ENCODE assay signal across 10 cellular contexts in the genomic region with DNA sequence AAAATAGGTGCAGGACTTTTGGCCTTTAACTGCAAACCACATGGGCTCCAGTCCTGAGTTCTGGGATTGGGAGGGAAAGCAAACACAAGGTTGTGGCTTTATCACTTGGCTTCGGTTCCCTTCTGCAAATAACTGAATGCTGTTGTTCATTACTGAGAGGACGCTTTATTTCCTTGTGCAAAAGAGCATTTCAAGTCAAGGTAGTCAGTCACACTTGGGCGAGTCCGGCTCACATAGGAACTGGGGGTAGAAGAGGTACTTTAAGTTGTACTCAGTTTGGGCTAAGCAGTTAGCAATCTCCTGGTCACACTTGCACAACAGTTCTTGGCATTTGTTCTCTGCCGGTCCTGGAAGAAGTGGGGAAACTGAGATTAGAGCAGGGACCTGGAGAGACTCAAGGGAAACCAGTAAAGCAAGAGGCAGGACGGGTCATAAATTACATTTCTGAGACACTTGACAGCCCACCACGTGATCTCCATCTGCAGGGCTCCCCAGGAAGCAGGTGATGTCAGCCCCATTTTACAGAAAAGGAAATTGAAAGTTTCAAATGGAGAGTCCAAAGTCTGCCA. TPM values are rescaled to one million over a fixed set of nuclear protein-coding genes. Genes with fewer than 3 reads are reported as not detected.
A peak's percentile ranks its signal among the peaks of the same experiment; 100 is the strongest.
DNase-seq lines count a peak whose midpoint lies in the region; ATAC-seq, FAIRE-seq and TF ChIP-seq lines count a peak whose summit lies in the region.
"Had no signal": no experiment of that assay in that cellular context is flagged by ENCODE, and none has a peak within 500 bp of the region (broad histone marks: within the 10 kb centered on the region; RNA-seq: fewer than 3 reads in every experiment).

No MANE protein-coding gene starts in this region.

- H3K27me3 ChIP-seq in SU-DHL-6 (ENCODE audit: low read length), result no peaks in the 10 kb centered on the region
- no peaks in the 10 kb centered on the region for H3K27me3 ChIP-seq in pancreas

- intact Hi-C loops in pancreas (cut with DNase I), result no loop called here
- intact Hi-C loops in left cardiac atrium (cut with DNase I), result no loop called here

- H3K4me3 ChIP-seq in SU-DHL-6 (ENCODE audit: insufficient read depth, low read length, poor library complexity, severe bottlenecking) (peak overlapping the region; percentile 35), pancreas (no peak overlapping the region)

- peak overlapping the region; percentile 38 for H3K9ac ChIP-seq in SU-DHL-6 (ENCODE audit: low read length)

- H2AFZ ChIP-seq in SU-DHL-6 (ENCODE audit: low read depth, low read length, severe bottlenecking), result peak overlapping the region; percentile 84

- ATAC-seq in GM19025 (IDR thresholded peaks at IDR 0.05; ENCODE audit: low read depth, unreplicated experiment) (peak; percentile 62), HG02885 (IDR thresholded peaks at IDR 0.05; ENCODE audit: poor library complexity, unreplicated experiment) (peak; percentile 65), pancreas (peak; percentile 35 to 63 (median 58)), left cardiac atrium (no peak)

- 16% methylated on average over 7 of the region's 7 CpGs for WGBS in pancreas, 2 donors

- peak overlapping the region; percentile 74 for H3K4me2 ChIP-seq in SU-DHL-6 (ENCODE audit: low read depth, low read length, poor library complexity, severe bottlenecking)

- DNase-seq in pancreas (peak in 3 of 6 donors; percentile 40 to 54 (median 50)), NCI-H2171 treated with DMSO at 0.1 percent for 48 hours (lab: John Stamatoyannopoulos, UW) (no peak), left cardiac atrium (no peak)
- no peak for DNase-seq in activated naive CD4-positive, alpha-beta T cell (lab: John Stamatoyannopoulos, UW)
- DNase-seq: activated CD4-positive, CD25-positive, alpha-beta regulatory T cell treated with anti-CD3 and anti-CD28 coated beads, Interleukin-2, amount 50 U/mL, for 72 hours; NCI-H187 had no signal

- no peak for FAIRE-seq in pancreas (lab: Jason Lieb, UNC)

- H3K27ac ChIP-seq in SU-DHL-6 (ENCODE audit: low read depth, low read length) (peak overlapping the region; percentile 90), pancreas (peak overlapping the region in 3 of 4 donors; percentile 8 to 60 (median 13))

- no peaks in the 10 kb centered on the region for H3K36me3 ChIP-seq in SU-DHL-6 (ENCODE audit: low read length)
- H3K36me3 ChIP-seq in pancreas, result peaks cover 0 to 6% (median 0%) of the 10 kb centered on the region in 3 donors

- H3K79me2 ChIP-seq in SU-DHL-6 (ENCODE audit: insufficient read depth, low read length), result no peaks in the 10 kb centered on the region

- H3K4me1 ChIP-seq in pancreas, result peaks cover 11 to 39% (median 29%) of the 10 kb centered on the region in 3 donors

- peaks cover 15% of the 10 kb centered on the region for H3F3A ChIP-seq in SU-DHL-6 (ENCODE audit: insufficient read depth)

- no peaks in the 10 kb centered on the region for H3K9me2 ChIP-seq in SU-DHL-6 (replicated peaks; ENCODE audit: insufficient read depth, low read length)

- H3K9me3 ChIP-seq in SU-DHL-6 (ENCODE audit: insufficient read depth, low read length) (no peaks in the 10 kb centered on the region), pancreas (no peaks in the 10 kb centered on the region)

- TF ChIP-seq CTCF in SU-DHL-6 (IDR thresholded peaks at IDR 0.05; ENCODE audit: insufficient read depth, low read length, poor library complexity, severe bottlenecking), result no peak
- TF ChIP-seq CTCF in pancreas (IDR thresholded peaks at IDR 0.05), result no peak

- H4K20me1 ChIP-seq in SU-DHL-6 (ENCODE audit: low read depth, low read length), result no peaks in the 10 kb centered on the region

RNA-seq across cellular contexts. Expression of a gene that starts 21.6 kb away (rescaled TPM):
- total RNA-seq in pancreas (1 to 10 TPM; 1.2 to 6.5 (median 2.9) TPM), left cardiac atrium (not detected)
- 1 to 10 TPM; 1.1 to 2.2 TPM for polyA plus RNA-seq in pancreas
- total RNA-seq: mesenteric fat pad had no signal

RNA-seq across cellular contexts. Expression of a gene that starts 30.7 kb away (rescaled TPM):
- 1 to 10 TPM in 3 of 6 donors, under 1 TPM in 3; 0.70 to 6.7 (median 0.92) TPM for total RNA-seq in pancreas
- polyA plus RNA-seq in pancreas, result 1 to 10 TPM; 1.9 to 2.2 TPM
- 1 to 10 TPM in 1 of 2 donors, under 1 TPM in 1; 0.77 to 3.2 TPM for total RNA-seq in left cardiac atrium

RNA-seq across cellular contexts. Expression of a gene that starts 39.7 kb away (rescaled TPM):
- 10 to 100 TPM; 35.6 to 55.6 (median 44.9) TPM for total RNA-seq in pancreas
- 10 to 100 TPM; 26.6 to 26.7 TPM for polyA plus RNA-seq in pancreas
- total RNA-seq in left cardiac atrium, result 10 to 100 TPM; 29.8 to 37.7 TPM

RNA-seq across cellular contexts. Expression of a gene that starts 42.4 kb away (rescaled TPM):
- 10 to 100 TPM; 13.5 to 19.6 (median 15.3) TPM for total RNA-seq in pancreas
- 10 to 100 TPM in 1 of 2 donors, 1 to 10 TPM in 1; 8.3 to 13.5 TPM for polyA plus RNA-seq in pancreas
- total RNA-seq in left cardiac atrium, result 10 to 100 TPM; 17.3 to 18.9 TPM

Comparison
In these comparisons a context has a peak if more than half of its experiments do, and no peak if none do; other contexts are left out.
1. ATAC-seq: peak in GM19025 (single experiment), HG02885 (single experiment) and pancreas (4 of 4); none in left cardiac atrium (0 of 2).